2 cellular contexts compared by ENCODE assay signal in genomic region chr7:94194426-94194825, GRCh38.
DNase-seq lines count a peak whose midpoint lies in the region; ATAC-seq, FAIRE-seq and TF ChIP-seq lines count a peak whose summit lies in the region.
"Not testable (repeated sequence)": the region's sequence is repeated elsewhere in the genome, so short reads cannot be mapped to it uniquely, and the experiment has no call there.

No MANE protein-coding gene starts in this region.

- not testable (repeated sequence) for H4K20me1 ChIP-seq in K562 (replicated peaks; ENCODE audit: control insufficient read depth, insufficient read depth, low read length)

- not testable (repeated sequence) for TF ChIP-seq RAD21 in K562 (CRISPR knock-in tag; conservative IDR thresholded peaks at IDR 0.05 in 1 of 2, IDR thresholded peaks at IDR 0.05 in 1 of 2)

- not testable (repeated sequence) for H2AFZ ChIP-seq in K562 (ENCODE audit: low read depth, low read length)

- ATAC-seq in K562: not testable (repeated sequence)

- BruUV-seq in K562 (replicated peaks; lab: Mats Ljungman, UMichigan): not testable (repeated sequence)

- CTCF ChIA-PET in HEK293 (lab: Yijun Ruan, JAX); K562 (lab: Yijun Ruan, JAX; ENCODE audit: low intra/inter-chr PET ratio): not testable (repeated sequence)

- not testable (repeated sequence) for H3K79me2 ChIP-seq in K562 (ENCODE audit: control insufficient read depth, insufficient read depth, low read length)

- not testable (repeated sequence) for H3K9me3 ChIP-seq in HEK293 (ENCODE audit: control insufficient read depth, insufficient read depth, low read depth, low read length); K562 (replicated peaks; ENCODE audit: control insufficient read depth, insufficient read depth, low read depth, low read length)

- H3K27me3 ChIP-seq in K562 (ENCODE audit: control insufficient read depth in 2 of 2, insufficient read depth in 2 of 2, low read length in 2 of 2): not testable (repeated sequence)

- not testable (repeated sequence) for TF ChIP-seq POLR2A in K562 (conservative IDR thresholded peaks at IDR 0.05)

- TF ChIP-seq EP300 in K562 (IDR thresholded peaks at IDR 0.05; ENCODE audit: low read length): not testable (repeated sequence)

- DNase-seq in K562 (ENCODE audit: extremely low read depth in 1 of 4, low spot score in 3 of 4): not testable (repeated sequence)

- not testable (repeated sequence) for TF ChIP-seq CTCF in HEK293 (tag by site-specific recombination; IDR thresholded peaks at IDR 0.05); K562 (IDR thresholded peaks at IDR 0.05 in 2 of 3, conservative IDR thresholded peaks at IDR 0.05 in 1 of 3; ENCODE audit: insufficient read depth in 2 of 3, low read depth in 1 of 3, low read length in 3 of 3)

- not testable (repeated sequence) for H3K9ac ChIP-seq in K562 (ENCODE audit: insufficient read depth in 1 of 2, low read depth in 2 of 2, low read length in 2 of 2)

- not testable (repeated sequence) for H3K4me3 ChIP-seq in HEK293 (ENCODE audit: low read depth, low read length); K562

- not testable (repeated sequence) for H3K27ac ChIP-seq in HEK293 (ENCODE audit: extremely low read depth, low read depth, low read length); K562 (ENCODE audit: extremely low read depth, low read depth, low read length)

- not testable (repeated sequence) for H3K4me2 ChIP-seq in K562 (ENCODE audit: insufficient read depth, low read length)

- H3K36me3 ChIP-seq in HEK293 (ENCODE audit: control insufficient read depth in 2 of 2, insufficient read depth in 1 of 2, low read length in 2 of 2); K562 (ENCODE audit: control insufficient read depth, insufficient read depth, low read length): not testable (repeated sequence)

- not testable (repeated sequence) for FAIRE-seq in K562 (lab: Jason Lieb, UNC)

- H3K9me1 ChIP-seq in K562 (ENCODE audit: control insufficient read depth, insufficient read depth, low read length): not testable (repeated sequence)

- intact Hi-C loops in K562 (cut with micrococcal nuclease): not testable (repeated sequence)

- WGBS in K562 (ENCODE audit: insufficient coverage, low coverage, missing lambda C conversion rate): 0% methylated on average over 3 of the region's 3 CpGs

- H3K4me1 ChIP-seq in HEK293 (ENCODE audit: control insufficient read depth, insufficient read depth, low read length); K562 (replicated peaks in 1 of 2; ENCODE audit: control insufficient read depth in 2 of 2, insufficient read depth in 2 of 2, low read length in 2 of 2): not testable (repeated sequence)

- POLR2A ChIA-PET in HEK293 (lab: Yijun Ruan, JAX); K562 (lab: Yijun Ruan, JAX): not testable (repeated sequence)

- in situ Hi-C loops in K562 (cut with MboI): not testable (repeated sequence)

TF ChIP-seq in HEK293, 187 proteins besides CTCF, POLR2A, EP300 and RAD21:
- TF ChIP-seq ZNF146 (tag by site-specific recombination; IDR thresholded peaks at IDR 0.05): peak; percentile 79
- peak; percentile 56; the same call in 1 of the 2 replicates for TF ChIP-seq ZNF280D (tag by site-specific recombination; IDR thresholded peaks at IDR 0.05)

TF ChIP-seq in K562, 482 proteins besides CTCF, POLR2A, EP300 and RAD21:
- TF ChIP-seq ZNF146 (CRISPR knock-in tag; IDR thresholded peaks at IDR 0.05; ENCODE audit: unreplicated experiment): peak; percentile 75
